ENCODE assay signal across 9 cellular contexts in the genomic region with DNA sequence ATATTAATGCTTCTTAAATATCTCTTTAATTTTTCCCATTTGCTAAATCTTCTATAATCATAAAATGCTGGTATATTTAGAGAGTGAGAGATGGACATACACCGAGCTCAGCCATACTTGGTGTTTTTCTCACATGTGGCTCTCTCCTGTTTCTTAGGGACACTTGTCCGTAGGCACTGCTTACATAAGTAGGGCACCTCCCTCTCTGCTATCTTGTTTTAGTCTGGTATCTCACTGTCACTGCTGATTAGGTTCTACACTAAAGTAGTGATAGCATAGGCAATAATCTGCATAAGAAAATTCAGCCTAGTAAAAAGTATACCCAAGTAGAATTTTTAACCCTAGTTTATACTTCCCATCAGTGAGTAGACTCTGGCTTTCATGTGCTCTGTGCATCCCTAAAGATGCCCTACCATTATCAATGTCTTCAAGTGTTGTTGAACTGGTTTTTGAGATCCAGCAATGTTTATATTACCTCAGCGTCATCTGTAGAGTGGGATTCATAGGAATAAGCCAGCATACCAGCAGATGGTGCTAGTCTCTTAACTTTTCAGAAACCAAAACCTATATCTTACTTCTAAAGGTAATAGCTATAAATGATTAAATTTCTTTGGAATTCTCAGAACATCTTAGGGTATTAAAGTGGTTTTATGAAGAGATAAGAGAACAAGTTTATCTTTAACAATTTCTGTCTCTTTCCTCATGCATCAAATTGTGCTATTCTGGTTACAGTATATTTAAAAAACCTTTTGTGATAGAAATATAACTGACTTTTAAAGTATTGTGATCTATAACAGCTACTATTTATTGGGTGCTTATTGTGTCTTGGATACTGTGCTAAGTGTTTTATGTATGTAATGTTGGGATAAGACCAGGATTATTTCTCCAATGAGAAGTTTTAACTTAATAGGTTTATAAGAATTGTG. TPM values are rescaled to one million over a fixed set of nuclear protein-coding genes. Genes with fewer than 3 reads are reported as not detected.
A peak's percentile ranks its signal among the peaks of the same experiment; 100 is the strongest.
DNase-seq lines count a peak whose midpoint lies in the region; ATAC-seq and TF ChIP-seq lines count a peak whose summit lies in the region.
"Had no signal": no experiment of that assay in that cellular context is flagged by ENCODE, and none has a peak within 500 bp of the region (broad histone marks: within the 10 kb centered on the region; RNA-seq: fewer than 3 reads in every experiment).

No MANE protein-coding gene starts in this region.

- peaks cover 0 to 5% of the 10 kb centered on the region in 2 donors for H3K4me1 ChIP-seq in thyroid gland

- no peaks in the 10 kb centered on the region for H3K9me3 Mint-ChIP-seq in activated T-helper 17 cell treated with anti-CD3 and anti-CD28 coated beads, Interleukin-2, amount 50 U/mL, for 72 hours

- no peak for ATAC-seq in activated T-helper 17 cell treated with anti-CD3 and anti-CD28 coated beads, Interleukin-2, amount 50 U/mL, for 72 hours (replicated peaks)

- no peaks in the 10 kb centered on the region for H3K9me3 ChIP-seq in thyroid gland
- H3K9me3 ChIP-seq: HAP-1 had no signal

- no peak overlapping the region for H3K4me3 Mint-ChIP-seq in activated T-helper 17 cell treated with anti-CD3 and anti-CD28 coated beads, Interleukin-2, amount 50 U/mL, for 72 hours

- H3K36me3 Mint-ChIP-seq in activated T-helper 17 cell treated with anti-CD3 and anti-CD28 coated beads, Interleukin-2, amount 50 U/mL, for 72 hours (ENCODE audit: low read depth): peaks cover 19% of the 10 kb centered on the region

- H3K4me1 Mint-ChIP-seq in activated T-helper 17 cell treated with anti-CD3 and anti-CD28 coated beads, Interleukin-2, amount 50 U/mL, for 72 hours: peaks cover 14% of the 10 kb centered on the region

- H3K4me3 ChIP-seq in GM12864 (ENCODE audit: low read depth, low read length) (no peak overlapping the region), thyroid gland (replicated peaks in 1 of 3) (no peak overlapping the region), coronary artery (no peak overlapping the region)
- H3K4me3 ChIP-seq: HAP-1 had no signal

- DNase-seq in ACHN (peak; percentile 72), GM12864 (ENCODE audit: low read depth) (no peak), MV-4-11 (lab: John Stamatoyannopoulos, UW) (peak; percentile 30), amniotic epithelial cell (ENCODE audit: low read depth) (peak; percentile 64), iPS-NIHi11 (ENCODE audit: low spot score) (peak; percentile 25), thyroid gland (no peak), coronary artery (ENCODE audit: low spot score) (no peak)

- no peak overlapping the region for H3K27ac Mint-ChIP-seq in activated T-helper 17 cell treated with anti-CD3 and anti-CD28 coated beads, Interleukin-2, amount 50 U/mL, for 72 hours

- in situ Hi-C loops in ACHN (cut with HindIII; ENCODE audit: low pct_ligation_motif_present, low pct_unique_long_range_greater_than_20kb, low sequenced_read_pairs): no loop called here

- no peaks in the 10 kb centered on the region for H3K36me3 ChIP-seq in thyroid gland
- H3K36me3 ChIP-seq: HAP-1 had no signal

- H3K27me3 ChIP-seq in thyroid gland: no peaks in the 10 kb centered on the region

- intact Hi-C loops in thyroid gland (cut with DNase I): no loop called here

- no peak for TF ChIP-seq POLR2A in thyroid gland (IDR thresholded peaks at IDR 0.05)

- H3K27me3 Mint-ChIP-seq in activated T-helper 17 cell treated with anti-CD3 and anti-CD28 coated beads, Interleukin-2, amount 50 U/mL, for 72 hours: no peaks in the 10 kb centered on the region

- H3K27ac ChIP-seq in thyroid gland (no peak overlapping the region), coronary artery (no peak overlapping the region)

- 50 to 60% methylated on average over 3 of the region's 3 CpGs for WGBS in thyroid gland, 2 donors

- peak; percentile 48 for TF ChIP-seq CTCF in GM12864 (IDR thresholded peaks at IDR 0.05; ENCODE audit: low read depth, low read length, missing control alignments)
- TF ChIP-seq CTCF in thyroid gland (IDR thresholded peaks at IDR 0.05): peak in 5 of 6 experiments; percentile 18 to 62 (median 43)
- TF ChIP-seq CTCF in coronary artery (IDR thresholded peaks at IDR 0.05): no peak

RNA-seq across cellular contexts. Expression of a gene that starts 32.9 kb away (rescaled TPM):
- 10 to 100 TPM; 44.7 to 69.2 (median 50.6) TPM for total RNA-seq in thyroid gland
- total RNA-seq in activated T-helper 17 cell treated with anti-CD3 and anti-CD28 coated beads, Interleukin-2, amount 50 U/mL, for 72 hours: 10 to 100 TPM; 29.0 to 33.6 TPM

Comparison
In these comparisons a context has a peak if more than half of its experiments do, and no peak if none do; other contexts are left out.
1. DNase-seq: peak in ACHN (single experiment), MV-4-11 (single experiment), amniotic epithelial cell (single experiment) and iPS-NIHi11 (single experiment); none in GM12864 (single experiment), thyroid gland (0 of 2) and coronary artery (single experiment).